Comparison of ENCODE assay signal across 9 cellular contexts in the genomic region with DNA sequence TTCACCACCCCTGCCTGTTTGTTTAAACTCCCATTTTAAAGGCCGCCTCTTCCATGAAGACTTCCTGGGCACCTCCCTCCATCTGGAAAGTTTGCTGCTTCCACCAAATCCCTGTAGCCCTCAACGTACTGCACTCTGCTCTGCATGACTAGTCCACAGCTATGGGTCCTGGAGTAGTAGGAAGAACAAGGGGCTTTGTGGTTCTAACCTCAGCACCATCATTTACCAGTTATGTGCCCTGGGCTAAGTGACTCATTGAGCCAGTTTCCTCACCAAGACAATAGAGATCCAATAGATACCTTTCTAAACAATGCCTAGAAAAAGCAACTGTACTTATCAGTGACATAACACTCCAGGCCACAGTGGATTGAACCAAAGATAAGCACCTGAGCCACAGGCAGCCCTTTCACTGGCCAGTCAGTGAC. TPM values are rescaled to one million over a fixed set of nuclear protein-coding genes. Genes with fewer than 3 reads are reported as not detected.
DNase-seq lines count a peak whose midpoint lies in the region; ATAC-seq and TF ChIP-seq lines count a peak whose summit lies in the region.
"Had no signal": no experiment of that assay in that cellular context is flagged by ENCODE, and none has a peak within 500 bp of the region (broad histone marks: within the 10 kb centered on the region; RNA-seq: fewer than 3 reads in every experiment).

No MANE protein-coding gene starts in this region.

- H3K9ac ChIP-seq in GM23248: peak overlapping the region; percentile 53

- 19 to 28% methylated on average over 2 of the region's 2 CpGs for WGBS in GM23248 (ENCODE audit: low coverage in 1 of 2, low lambda C conversion rate in 2 of 2, missing lambda C conversion rate in 2 of 2), 2 experiments

- H3K79me2 ChIP-seq in GM23248 (ENCODE audit: insufficient read depth): peaks cover 9% of the 10 kb centered on the region; the same call in 1 of the 2 replicates

- H3K9me3 ChIP-seq in GM23248 (ENCODE audit: low read depth) (no peaks in the 10 kb centered on the region), SJCRH30 (replicated peaks) (no peaks in the 10 kb centered on the region), gastrocnemius medialis (no peaks in the 10 kb centered on the region)
- H3K9me3 ChIP-seq: upper lobe of right lung had no signal

- intact Hi-C loops in gastrocnemius medialis (cut with DNase I; ENCODE audit: low total_unique reads): no loop called here

- H3K4me1 ChIP-seq in GM23248 (ENCODE audit: insufficient read depth): peaks cover 55% of the 10 kb centered on the region
- H3K4me1 ChIP-seq in SJCRH30: peaks cover 46% of the 10 kb centered on the region
- peaks cover 9 to 15% of the 10 kb centered on the region in 2 donors for H3K4me1 ChIP-seq in gastrocnemius medialis

- no peaks in the 10 kb centered on the region for H4K20me1 ChIP-seq in GM23248 (ENCODE audit: insufficient read depth)

- peak; percentile 98 for DNase-seq in GM23248
- peak; percentile 65 to 76 for DNase-seq in SJCRH30
- peak; percentile 97 for DNase-seq in dermis blood vessel endothelial cell
- no peak for DNase-seq in gastrocnemius medialis
- no peak for DNase-seq in superior temporal gyrus (ENCODE audit: extremely low spot score)
- DNase-seq: upper lobe of right lung had no signal

- TF ChIP-seq POLR2A in gastrocnemius medialis (IDR thresholded peaks at IDR 0.05): no peak

- in situ Hi-C loops in GM23248 (cut with MboI): no loop called here
- in situ Hi-C loops in gastrocnemius medialis (cut with MboI; ENCODE audit: low sequenced_read_pairs in 4 of 4): no loop called here

- no peak overlapping the region for H2AFZ ChIP-seq in GM23248

- ATAC-seq in gastrocnemius medialis (peak; percentile 7 to 25), HG03432 (IDR thresholded peaks at IDR 0.05; ENCODE audit: unreplicated experiment) (no peak), HG03039 (IDR thresholded peaks at IDR 0.05; ENCODE audit: unreplicated experiment) (no peak), HG03175 (IDR thresholded peaks at IDR 0.05; ENCODE audit: unreplicated experiment) (no peak)

- H3K27me3 ChIP-seq in GM23248 (replicated peaks; ENCODE audit: insufficient read depth) (no peaks in the 10 kb centered on the region), SJCRH30 (no peaks in the 10 kb centered on the region), gastrocnemius medialis (peaks cover 0 to 7% (median 0%) of the 10 kb centered on the region in 3 donors)
- H3K27me3 ChIP-seq: upper lobe of right lung had no signal

- H3F3A ChIP-seq in GM23248 (ENCODE audit: insufficient read depth): peaks cover 55% of the 10 kb centered on the region

- no peaks in the 10 kb centered on the region for H3K9me2 ChIP-seq in GM23248 (ENCODE audit: insufficient read depth)

- H3K27ac ChIP-seq in GM23248: peak overlapping the region; percentile 86
- peak overlapping the region; percentile 90 for H3K27ac ChIP-seq in SJCRH30
- H3K27ac ChIP-seq in gastrocnemius medialis: peak overlapping the region; percentile 47 to 66 (median 54)

- TF ChIP-seq CTCF in gastrocnemius medialis (IDR thresholded peaks at IDR 0.05 in 4 of 5, conservative IDR thresholded peaks at IDR 0.05 in 1 of 5): no peak

- H3K4me3 ChIP-seq in GM23248 (no peak overlapping the region), SJCRH30 (no peak overlapping the region), gastrocnemius medialis (no peak overlapping the region)
- H3K4me3 ChIP-seq: upper lobe of right lung had no signal

- H3K4me2 ChIP-seq in GM23248 (ENCODE audit: unreplicated experiment): peak overlapping the region; percentile 57

- H3K36me3 ChIP-seq in GM23248 (ENCODE audit: low read depth) (no peaks in the 10 kb centered on the region), SJCRH30 (no peaks in the 10 kb centered on the region), gastrocnemius medialis (no peaks in the 10 kb centered on the region)
- H3K36me3 ChIP-seq: upper lobe of right lung had no signal

RNA-seq across cellular contexts. Expression of a gene that starts 8.5 kb away (rescaled TPM):
- 441 and 456 TPM in 2 replicates for total RNA-seq in GM23248 (2014; rRNA removed; shearing (Covaris generic))
- polyA plus RNA-seq in GM23248 (2016; fragmentation: Nextera tagmentation; extraction: Ambion mirVana): 73.5 and 73.7 TPM in 2 replicates
- 0.61 and 0.84 TPM in 2 replicates for total RNA-seq in SJCRH30 (2014; rRNA removed; shearing (Covaris generic))
- total RNA-seq in dermis blood vessel endothelial cell: 89.2 and 90.5 TPM in 2 replicates
- total RNA-seq in gastrocnemius medialis: 10 to 100 TPM; 19.8 to 51.9 (median 28.8) TPM

Comparison
In these comparisons a context has a peak if more than half of its experiments do, and no peak if none do; other contexts are left out.
1. DNase-seq: peak in GM23248 (single experiment), SJCRH30 (2 of 2) and dermis blood vessel endothelial cell (single experiment); none in gastrocnemius medialis (0 of 2) and superior temporal gyrus (single experiment).
2. ATAC-seq: peak in gastrocnemius medialis (2 of 2); none in HG03432 (single experiment), HG03039 (single experiment) and HG03175 (single experiment).
3. RNA of a gene that starts 8.5 kb away (total RNA-seq): 441 to 456 TPM in GM23248, 89.2 to 90.5 TPM in dermis blood vessel endothelial cell and 19.8 to 51.9 TPM in gastrocnemius medialis; 0.61 to 0.84 TPM in SJCRH30; every median in the first group is over 10 times any median in the second.
4. Peak in every context shown above with its lines, with median percentiles within 50 percentile points of each other: H3K27ac ChIP-seq.